In genomic region chr11:124937336-124937935, GRCh38 we compare ENCODE assay signal across 1 cellular context.
TF ChIP-seq lines count a peak whose summit lies in the region.

No MANE protein-coding gene starts in this region.

TF ChIP-seq in HepG2, 621 proteins besides CTCF, POLR2A, EP300 and RAD21 (continued from another document and continues in another):
- no peak for TF ChIP-seq ZNF281 (CRISPR knock-in tag; IDR thresholded peaks at IDR 0.05; ENCODE audit: borderline replicate concordance)
- no peak for TF ChIP-seq POGZ (CRISPR knock-in tag; IDR thresholded peaks at IDR 0.05)
- TF ChIP-seq LRRFIP1 (CRISPR knock-in tag; conservative IDR thresholded peaks at IDR 0.05), result no peak
- peak; percentile 90; the same call in 1 of the 2 replicates for TF ChIP-seq NCOR1 (IDR thresholded peaks at IDR 0.05; ENCODE audit: borderline replicate concordance, low read length)
- no peak for TF ChIP-seq ZNF616 (CRISPR knock-in tag; IDR thresholded peaks at IDR 0.05; ENCODE audit: low read depth)
- no peak for TF ChIP-seq NFE2 (CRISPR knock-in tag; IDR thresholded peaks at IDR 0.05)
- TF ChIP-seq, protein P1, sequence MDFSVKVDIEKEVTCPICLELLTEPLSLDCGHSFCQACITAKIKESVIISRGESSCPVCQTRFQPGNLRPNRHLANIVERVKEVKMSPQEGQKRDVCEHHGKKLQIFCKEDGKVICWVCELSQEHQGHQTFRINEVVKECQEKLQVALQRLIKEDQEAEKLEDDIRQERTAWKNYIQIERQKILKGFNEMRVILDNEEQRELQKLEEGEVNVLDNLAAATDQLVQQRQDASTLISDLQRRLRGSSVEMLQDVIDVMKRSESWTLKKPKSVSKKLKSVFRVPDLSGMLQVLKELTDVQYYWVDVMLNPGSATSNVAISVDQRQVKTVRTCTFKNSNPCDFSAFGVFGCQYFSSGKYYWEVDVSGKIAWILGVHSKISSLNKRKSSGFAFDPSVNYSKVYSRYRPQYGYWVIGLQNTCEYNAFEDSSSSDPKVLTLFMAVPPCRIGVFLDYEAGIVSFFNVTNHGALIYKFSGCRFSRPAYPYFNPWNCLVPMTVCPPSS (IDR thresholded peaks at IDR 0.05), result no peak
- TF ChIP-seq ELF3 (CRISPR knock-in tag; IDR thresholded peaks at IDR 0.05), result 0 out of 2 replicates have a peak, but pooled peaks have one; percentile 15
- no peak for TF ChIP-seq RERE (CRISPR knock-in tag; IDR thresholded peaks at IDR 0.05; ENCODE audit: low read depth)
- no peak for TF ChIP-seq ARID4A (CRISPR knock-in tag; IDR thresholded peaks at IDR 0.05; ENCODE audit: borderline replicate concordance)
- TF ChIP-seq GRHL1 (CRISPR knock-in tag; conservative IDR thresholded peaks at IDR 0.05), result no peak
- TF ChIP-seq ZFP62 (CRISPR knock-in tag; IDR thresholded peaks at IDR 0.05), result no peak
- TF ChIP-seq ZFP41 (CRISPR knock-in tag; IDR thresholded peaks at IDR 0.05; ENCODE audit: borderline replicate concordance), result no peak
- TF ChIP-seq KIAA2018 (CRISPR knock-in tag; IDR thresholded peaks at IDR 0.05; ENCODE audit: borderline replicate concordance), result no peak
- TF ChIP-seq MYC (CRISPR knock-in tag; IDR thresholded peaks at IDR 0.05; ENCODE audit: borderline replicate concordance), result no peak
- no peak for TF ChIP-seq NFYB (CRISPR knock-in tag; IDR thresholded peaks at IDR 0.05)
- TF ChIP-seq ZBTB2 (CRISPR knock-in tag; IDR thresholded peaks at IDR 0.05; ENCODE audit: low read depth), result no peak
